ENCODE assay signal across 1 cellular context in the genomic region with DNA sequence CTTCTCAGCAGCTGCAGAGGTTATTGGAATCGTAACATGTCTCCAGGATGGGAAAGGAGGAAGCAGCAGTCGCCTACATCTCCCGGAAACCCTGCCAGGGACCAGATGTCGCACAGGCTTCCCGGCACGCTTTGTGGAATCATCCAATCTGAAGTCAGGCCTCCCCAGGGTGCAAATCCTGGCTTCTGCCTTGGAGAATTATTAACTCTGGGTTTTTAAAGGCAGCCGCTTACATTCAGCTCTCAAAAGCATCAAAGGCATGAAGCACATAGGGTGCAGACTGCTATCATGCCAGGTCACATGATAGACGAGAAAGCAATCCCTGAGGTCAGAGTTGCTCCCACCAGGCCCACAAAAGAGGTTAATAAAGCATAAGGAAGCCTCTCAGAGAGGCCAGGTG.
TF ChIP-seq lines count a peak whose summit lies in the region.
"Not testable (repeated sequence)": the region's sequence is repeated elsewhere in the genome, so short reads cannot be mapped to it uniquely, and the experiment has no call there.

No MANE protein-coding gene starts in this region.

TF ChIP-seq in HepG2, 621 proteins besides CTCF, POLR2A, EP300 and RAD21 (continues in another document):
- TF ChIP-seq SOX13 (IDR thresholded peaks at IDR 0.05); CREM (CRISPR knock-in tag; IDR thresholded peaks at IDR 0.05); MAZ (IDR thresholded peaks at IDR 0.05; ENCODE audit: borderline replicate concordance, low read depth, low read length); GABPA (IDR thresholded peaks at IDR 0.05; ENCODE audit: low read depth, low read length): not testable (repeated sequence)
- peak in 1 of 2 experiments; percentile 36; a peak in 1 of 4 replicates for TF ChIP-seq SOX13 (CRISPR knock-in tag; conservative IDR thresholded peaks at IDR 0.05 in 1 of 2, IDR thresholded peaks at IDR 0.05 in 1 of 2)
- TF ChIP-seq ZNF563 (CRISPR knock-in tag; IDR thresholded peaks at IDR 0.05) = 0 out of 2 replicates have a peak, but pooled peaks have one; percentile 24
- TF ChIP-seq ZNF747 (CRISPR knock-in tag; IDR thresholded peaks at IDR 0.05; ENCODE audit: borderline replicate concordance) = peak; percentile 62; the same call in 1 of the 2 replicates
- TF ChIP-seq, protein P1, sequence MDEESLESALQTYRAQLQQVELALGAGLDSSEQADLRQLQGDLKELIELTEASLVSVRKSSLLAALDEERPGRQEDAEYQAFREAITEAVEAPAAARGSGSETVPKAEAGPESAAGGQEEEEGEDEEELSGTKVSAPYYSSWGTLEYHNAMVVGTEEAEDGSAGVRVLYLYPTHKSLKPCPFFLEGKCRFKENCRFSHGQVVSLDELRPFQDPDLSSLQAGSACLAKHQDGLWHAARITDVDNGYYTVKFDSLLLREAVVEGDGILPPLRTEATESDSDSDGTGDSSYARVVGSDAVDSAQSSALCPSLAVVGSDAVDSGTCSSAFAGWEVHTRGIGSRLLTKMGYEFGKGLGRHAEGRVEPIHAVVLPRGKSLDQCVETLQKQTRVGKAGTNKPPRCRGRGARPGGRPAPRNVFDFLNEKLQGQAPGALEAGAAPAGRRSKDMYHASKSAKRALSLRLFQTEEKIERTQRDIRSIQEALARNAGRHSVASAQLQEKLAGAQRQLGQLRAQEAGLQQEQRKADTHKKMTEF (CRISPR knock-in tag; IDR thresholded peaks at IDR 0.05) = peak; percentile 70
- peak; percentile 23; the same call in 1 of the 2 replicates for TF ChIP-seq FOXA3 (CRISPR knock-in tag; IDR thresholded peaks at IDR 0.05)
- TF ChIP-seq TBX2 (CRISPR knock-in tag; IDR thresholded peaks at IDR 0.05; ENCODE audit: borderline replicate concordance) = peak; percentile 73
- peak; percentile 58; the same call in 1 of the 2 replicates for TF ChIP-seq BHLHE40 (IDR thresholded peaks at IDR 0.05; ENCODE audit: low read length)
- TF ChIP-seq, protein P2, sequence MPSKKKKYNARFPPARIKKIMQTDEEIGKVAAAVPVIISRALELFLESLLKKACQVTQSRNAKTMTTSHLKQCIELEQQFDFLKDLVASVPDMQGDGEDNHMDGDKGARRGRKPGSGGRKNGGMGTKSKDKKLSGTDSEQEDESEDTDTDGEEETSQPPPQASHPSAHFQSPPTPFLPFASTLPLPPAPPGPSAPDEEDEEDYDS (CRISPR knock-in tag; IDR thresholded peaks at IDR 0.05) = peak; percentile 97
- TF ChIP-seq CREM (IDR thresholded peaks at IDR 0.05) = 0 out of 2 replicates have a peak, but pooled peaks have one; percentile 19
- peak; percentile 17; the same call in 1 of the 2 replicates for TF ChIP-seq MAZ (CRISPR knock-in tag; IDR thresholded peaks at IDR 0.05; ENCODE audit: low read depth)
- peak; percentile 37 for TF ChIP-seq PITX1 (CRISPR knock-in tag; IDR thresholded peaks at IDR 0.05)
- peak; percentile 70 for TF ChIP-seq KAT8 (CRISPR knock-in tag; IDR thresholded peaks at IDR 0.05)
- 0 out of 2 replicates have a peak, but pooled peaks have one; percentile 32 for TF ChIP-seq ZNF124 (CRISPR knock-in tag; IDR thresholded peaks at IDR 0.05)
- TF ChIP-seq ATF1 (CRISPR knock-in tag; IDR thresholded peaks at IDR 0.05) = peak; percentile 39; the same call in 1 of the 2 replicates
- peak; percentile 32; the same call in 1 of the 2 replicates for TF ChIP-seq HMG20A (CRISPR knock-in tag; IDR thresholded peaks at IDR 0.05; ENCODE audit: borderline replicate concordance)
- TF ChIP-seq, protein P3, sequence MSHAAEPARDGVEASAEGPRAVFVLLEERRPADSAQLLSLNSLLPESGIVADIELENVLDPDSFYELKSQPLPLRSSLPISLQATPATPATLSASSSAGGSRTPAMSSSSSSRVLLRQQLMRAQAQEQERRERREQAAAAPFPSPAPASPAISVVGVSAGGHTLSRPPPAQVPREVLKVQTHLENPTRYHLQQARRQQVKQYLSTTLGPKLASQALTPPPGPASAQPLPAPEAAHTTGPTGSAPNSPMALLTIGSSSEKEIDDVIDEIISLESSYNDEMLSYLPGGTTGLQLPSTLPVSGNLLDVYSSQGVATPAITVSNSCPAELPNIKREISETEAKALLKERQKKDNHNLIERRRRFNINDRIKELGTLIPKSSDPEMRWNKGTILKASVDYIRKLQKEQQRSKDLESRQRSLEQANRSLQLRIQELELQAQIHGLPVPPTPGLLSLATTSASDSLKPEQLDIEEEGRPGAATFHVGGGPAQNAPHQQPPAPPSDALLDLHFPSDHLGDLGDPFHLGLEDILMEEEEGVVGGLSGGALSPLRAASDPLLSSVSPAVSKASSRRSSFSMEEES (CRISPR knock-in tag; IDR thresholded peaks at IDR 0.05) = peak; percentile 89; the same call in 1 of the 2 replicates
- 0 out of 2 replicates have a peak, but pooled peaks have one; percentile 32 for TF ChIP-seq ZSCAN31 (CRISPR knock-in tag; IDR thresholded peaks at IDR 0.05; ENCODE audit: low read depth)
- 0 out of 2 replicates have a peak, but pooled peaks have one; percentile 28 for TF ChIP-seq DNMT3B (CRISPR knock-in tag; conservative IDR thresholded peaks at IDR 0.05)
- TF ChIP-seq NFYC (CRISPR knock-in tag; IDR thresholded peaks at IDR 0.05) = peak; percentile 52
- peak; percentile 55; the same call in 1 of the 2 replicates for TF ChIP-seq ELF1 (CRISPR knock-in tag; IDR thresholded peaks at IDR 0.05)
- peak; percentile 3; the same call in 1 of the 2 replicates for TF ChIP-seq RARA (CRISPR knock-in tag; IDR thresholded peaks at IDR 0.05)
- TF ChIP-seq KDM4B (CRISPR knock-in tag; IDR thresholded peaks at IDR 0.05) = peak; percentile 10; the same call in 1 of the 2 replicates
- TF ChIP-seq FOSL2 (CRISPR knock-in tag; IDR thresholded peaks at IDR 0.05) = peak; percentile 33; the same call in 1 of the 2 replicates
- peak; percentile 55 for TF ChIP-seq NCOA2 (CRISPR knock-in tag; IDR thresholded peaks at IDR 0.05)
- 0 out of 2 replicates have a peak, but pooled peaks have one; percentile 38 for TF ChIP-seq ETV5 (CRISPR knock-in tag; IDR thresholded peaks at IDR 0.05; ENCODE audit: borderline replicate concordance)
- peak; percentile 52 for TF ChIP-seq HDAC2 (CRISPR knock-in tag; IDR thresholded peaks at IDR 0.05)
- TF ChIP-seq MYC (CRISPR knock-in tag; IDR thresholded peaks at IDR 0.05; ENCODE audit: borderline replicate concordance) = 0 out of 2 replicates have a peak, but pooled peaks have one; percentile 9
- TF ChIP-seq, protein P4, sequence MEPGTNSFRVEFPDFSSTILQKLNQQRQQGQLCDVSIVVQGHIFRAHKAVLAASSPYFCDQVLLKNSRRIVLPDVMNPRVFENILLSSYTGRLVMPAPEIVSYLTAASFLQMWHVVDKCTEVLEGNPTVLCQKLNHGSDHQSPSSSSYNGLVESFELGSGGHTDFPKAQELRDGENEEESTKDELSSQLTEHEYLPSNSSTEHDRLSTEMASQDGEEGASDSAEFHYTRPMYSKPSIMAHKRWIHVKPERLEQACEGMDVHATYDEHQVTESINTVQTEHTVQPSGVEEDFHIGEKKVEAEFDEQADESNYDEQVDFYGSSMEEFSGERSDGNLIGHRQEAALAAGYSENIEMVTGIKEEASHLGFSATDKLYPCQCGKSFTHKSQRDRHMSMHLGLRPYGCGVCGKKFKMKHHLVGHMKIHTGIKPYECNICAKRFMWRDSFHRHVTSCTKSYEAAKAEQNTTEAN (CRISPR knock-in tag; conservative IDR thresholded peaks at IDR 0.05) = peak; percentile 55; the same call in 1 of the 2 replicates
- peak; percentile 62 for TF ChIP-seq MED1 (CRISPR knock-in tag; IDR thresholded peaks at IDR 0.05)
- TF ChIP-seq RAD51 (IDR thresholded peaks at IDR 0.05; ENCODE audit: borderline replicate concordance) = peak; percentile 23; the same call in 1 of the 2 replicates
- TF ChIP-seq, protein P5, sequence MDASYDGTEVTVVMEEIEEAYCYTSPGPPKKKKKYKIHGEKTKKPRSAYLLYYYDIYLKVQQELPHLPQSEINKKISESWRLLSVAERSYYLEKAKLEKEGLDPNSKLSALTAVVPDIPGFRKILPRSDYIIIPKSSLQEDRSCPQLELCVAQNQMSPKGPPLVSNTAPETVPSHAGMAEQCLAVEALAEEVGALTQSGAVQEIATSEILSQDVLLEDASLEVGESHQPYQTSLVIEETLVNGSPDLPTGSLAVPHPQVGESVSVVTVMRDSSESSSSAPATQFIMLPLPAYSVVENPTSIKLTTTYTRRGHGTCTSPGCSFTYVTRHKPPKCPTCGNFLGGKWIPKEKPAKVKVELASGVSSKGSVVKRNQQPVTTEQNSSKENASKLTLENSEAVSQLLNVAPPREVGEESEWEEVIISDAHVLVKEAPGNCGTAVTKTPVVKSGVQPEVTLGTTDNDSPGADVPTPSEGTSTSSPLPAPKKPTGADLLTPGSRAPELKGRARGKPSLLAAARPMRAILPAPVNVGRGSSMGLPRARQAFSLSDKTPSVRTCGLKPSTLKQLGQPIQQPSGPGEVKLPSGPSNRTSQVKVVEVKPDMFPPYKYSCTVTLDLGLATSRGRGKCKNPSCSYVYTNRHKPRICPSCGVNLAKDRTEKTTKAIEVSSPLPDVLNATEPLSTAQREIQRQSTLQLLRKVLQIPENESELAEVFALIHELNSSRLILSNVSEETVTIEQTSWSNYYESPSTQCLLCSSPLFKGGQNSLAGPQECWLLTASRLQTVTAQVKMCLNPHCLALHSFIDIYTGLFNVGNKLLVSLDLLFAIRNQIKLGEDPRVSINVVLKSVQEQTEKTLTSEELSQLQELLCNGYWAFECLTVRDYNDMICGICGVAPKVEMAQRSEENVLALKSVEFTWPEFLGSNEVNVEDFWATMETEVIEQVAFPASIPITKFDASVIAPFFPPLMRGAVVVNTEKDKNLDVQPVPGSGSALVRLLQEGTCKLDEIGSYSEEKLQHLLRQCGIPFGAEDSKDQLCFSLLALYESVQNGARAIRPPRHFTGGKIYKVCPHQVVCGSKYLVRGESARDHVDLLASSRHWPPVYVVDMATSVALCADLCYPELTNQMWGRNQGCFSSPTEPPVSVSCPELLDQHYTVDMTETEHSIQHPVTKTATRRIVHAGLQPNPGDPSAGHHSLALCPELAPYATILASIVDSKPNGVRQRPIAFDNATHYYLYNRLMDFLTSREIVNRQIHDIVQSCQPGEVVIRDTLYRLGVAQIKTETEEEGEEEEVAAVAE (CRISPR knock-in tag; IDR thresholded peaks at IDR 0.05; ENCODE audit: borderline replicate concordance) = 0 out of 2 replicates have a peak, but pooled peaks have one; percentile 45
- TF ChIP-seq NR2F1 (CRISPR knock-in tag; IDR thresholded peaks at IDR 0.05) = 0 out of 4 replicates have a peak, but pooled peaks of 1 of the 2 experiments have one; percentile 19
- peak; percentile 55; the same call in 1 of the 2 replicates for TF ChIP-seq ZNF788 (CRISPR knock-in tag; IDR thresholded peaks at IDR 0.05; ENCODE audit: borderline replicate concordance)
- 0 out of 2 replicates have a peak, but pooled peaks have one; percentile 41 for TF ChIP-seq ZFP90 (CRISPR knock-in tag; IDR thresholded peaks at IDR 0.05; ENCODE audit: borderline replicate concordance)
- TF ChIP-seq POLR2G (IDR thresholded peaks at IDR 0.05; ENCODE audit: low read depth, low read length) = peak; percentile 80
- TF ChIP-seq GFI1 (CRISPR knock-in tag; IDR thresholded peaks at IDR 0.05; ENCODE audit: borderline replicate concordance) = peak; percentile 81
- peak; percentile 75; the same call in 1 of the 2 replicates for TF ChIP-seq SOX5 (CRISPR knock-in tag; IDR thresholded peaks at IDR 0.05; ENCODE audit: borderline replicate concordance)
- peak; percentile 31; the same call in 1 of the 2 replicates for TF ChIP-seq GATAD1 (CRISPR knock-in tag; IDR thresholded peaks at IDR 0.05)
- TF ChIP-seq, protein P6, sequence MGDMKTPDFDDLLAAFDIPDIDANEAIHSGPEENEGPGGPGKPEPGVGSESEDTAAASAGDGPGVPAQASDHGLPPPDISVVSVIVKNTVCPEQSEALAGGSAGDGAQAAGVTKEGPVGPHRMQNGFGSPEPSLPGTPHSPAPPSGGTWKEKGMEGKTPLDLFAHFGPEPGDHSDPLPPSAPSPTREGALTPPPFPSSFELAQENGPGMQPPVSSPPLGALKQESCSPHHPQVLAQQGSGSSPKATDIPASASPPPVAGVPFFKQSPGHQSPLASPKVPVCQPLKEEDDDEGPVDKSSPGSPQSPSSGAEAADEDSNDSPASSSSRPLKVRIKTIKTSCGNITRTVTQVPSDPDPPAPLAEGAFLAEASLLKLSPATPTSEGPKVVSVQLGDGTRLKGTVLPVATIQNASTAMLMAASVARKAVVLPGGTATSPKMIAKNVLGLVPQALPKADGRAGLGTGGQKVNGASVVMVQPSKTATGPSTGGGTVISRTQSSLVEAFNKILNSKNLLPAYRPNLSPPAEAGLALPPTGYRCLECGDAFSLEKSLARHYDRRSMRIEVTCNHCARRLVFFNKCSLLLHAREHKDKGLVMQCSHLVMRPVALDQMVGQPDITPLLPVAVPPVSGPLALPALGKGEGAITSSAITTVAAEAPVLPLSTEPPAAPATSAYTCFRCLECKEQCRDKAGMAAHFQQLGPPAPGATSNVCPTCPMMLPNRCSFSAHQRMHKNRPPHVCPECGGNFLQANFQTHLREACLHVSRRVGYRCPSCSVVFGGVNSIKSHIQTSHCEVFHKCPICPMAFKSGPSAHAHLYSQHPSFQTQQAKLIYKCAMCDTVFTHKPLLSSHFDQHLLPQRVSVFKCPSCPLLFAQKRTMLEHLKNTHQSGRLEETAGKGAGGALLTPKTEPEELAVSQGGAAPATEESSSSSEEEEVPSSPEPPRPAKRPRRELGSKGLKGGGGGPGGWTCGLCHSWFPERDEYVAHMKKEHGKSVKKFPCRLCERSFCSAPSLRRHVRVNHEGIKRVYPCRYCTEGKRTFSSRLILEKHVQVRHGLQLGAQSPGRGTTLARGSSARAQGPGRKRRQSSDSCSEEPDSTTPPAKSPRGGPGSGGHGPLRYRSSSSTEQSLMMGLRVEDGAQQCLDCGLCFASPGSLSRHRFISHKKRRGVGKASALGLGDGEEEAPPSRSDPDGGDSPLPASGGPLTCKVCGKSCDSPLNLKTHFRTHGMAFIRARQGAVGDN (CRISPR knock-in tag; IDR thresholded peaks at IDR 0.05) = peak; percentile 57; the same call in 1 of the 2 replicates
- TF ChIP-seq ZNF143 (CRISPR knock-in tag; IDR thresholded peaks at IDR 0.05) = peak; percentile 69
- peak; percentile 36; the same call in 1 of the 2 replicates for TF ChIP-seq NR2F2 (IDR thresholded peaks at IDR 0.05; ENCODE audit: borderline replicate concordance, low read depth)
- 0 out of 2 replicates have a peak, but pooled peaks have one; percentile 45 for TF ChIP-seq ZNF335 (CRISPR knock-in tag; IDR thresholded peaks at IDR 0.05)
- TF ChIP-seq FOXP4 (CRISPR knock-in tag; IDR thresholded peaks at IDR 0.05) = peak; percentile 38; the same call in 1 of the 2 replicates
- peak; percentile 63 for TF ChIP-seq NFYB (CRISPR knock-in tag; IDR thresholded peaks at IDR 0.05)
- TF ChIP-seq SAP130 (CRISPR knock-in tag; IDR thresholded peaks at IDR 0.05; ENCODE audit: low read depth) = peak; percentile 69
- peak; percentile 53; the same call in 1 of the 2 replicates for TF ChIP-seq ZMYM4 (CRISPR knock-in tag; IDR thresholded peaks at IDR 0.05)
- peak; percentile 41; the same call in 1 of the 2 replicates for TF ChIP-seq GABPA (CRISPR knock-in tag; IDR thresholded peaks at IDR 0.05; ENCODE audit: low read depth)
